Comparison of ENCODE assay signal across 31 cellular contexts in the genomic region with DNA sequence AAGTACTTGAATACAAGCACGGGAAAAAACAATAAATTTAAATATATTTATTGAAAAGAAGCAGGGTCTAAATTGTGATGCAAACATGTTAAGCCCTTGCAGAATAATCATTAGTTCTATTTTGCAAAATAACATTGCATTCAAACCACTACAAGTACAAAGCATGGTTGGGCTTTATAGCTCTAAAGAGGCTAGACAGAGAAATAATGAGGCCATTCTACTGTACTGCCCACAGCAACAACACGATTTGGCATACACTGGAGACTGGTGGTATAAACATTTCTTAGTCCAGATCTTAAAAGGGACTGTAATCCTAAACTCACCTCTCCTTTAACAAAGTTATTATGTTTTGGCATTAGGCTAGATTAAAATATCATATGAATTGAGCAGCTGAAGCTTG.
"Had no signal": no experiment of that assay in that cellular context is flagged by ENCODE, and none has a peak within 500 bp of the region (broad histone marks: within the 10 kb centered on the region; RNA-seq: fewer than 3 reads in every experiment).

No MANE protein-coding gene starts in this region.

- H3K27me3 ChIP-seq: neutrophil, pancreas, right lobe of liver, spleen, stomach, suprapubic skin, testis, tibial artery, transverse colon, upper lobe of right lung, uterus had no signal

- H3K27ac ChIP-seq: neutrophil, pancreas, psoas muscle, right lobe of liver, skin epidermis, spleen, suprapubic skin, testis, tibial artery, upper lobe of right lung, uterus had no signal

- H3K27ac Mint-ChIP-seq: naive B cell; naive thymus-derived CD8-positive, alpha-beta T cell; natural killer cell treated with Interleukin-12 subunit alpha and Interleukin-12 subunit beta and Interleukin-15 and Interleukin-18, amount 100 ng/mL, for 72 hours; nephron progenitor cell; stimulated activated effector memory CD8-positive, alpha-beta T cell treated with anti-CD3 and anti-CD28 coated beads, Interleukin-12 subunit alpha, Interleukin-12 subunit beta, amount 100 ng/mL, for 72 hours; stimulated activated naive B cell treated with anti-CD40 and anti-IgM and Interleukin-4, amounts not matched to agents 10 μg/mL and 1 μg/mL and 100 μg/mL, for 72 hours; stimulated activated naive CD8-positive, alpha-beta T cell treated with anti-CD3 and anti-CD28 coated beads, Interleukin-15, Interleukin-2, amounts not matched to agents 100 ng/mL and 50 ng/mL, for 24 hours; type B pancreatic cell had no signal

- DNase-seq: naive B cell; naive thymus-derived CD8-positive, alpha-beta T cell; nephron progenitor cell; nucleus accumbens; pancreas; psoas muscle; right cardiac atrium; right lobe of liver; spleen; stimulated activated CD4-positive, alpha-beta T cell treated with anti-CD3 and anti-CD28 coated beads, Interleukin-15, amount 100 ng/mL, for 24 hours; stimulated activated CD4-positive, alpha-beta T cell treated with anti-CD3 and anti-CD28 coated beads, Interleukin-2, amount 100 ng/mL, for 24 hours; stimulated activated CD4-positive, alpha-beta T cell treated with anti-CD3 and anti-CD28 coated beads, Interleukin-2, amount 100 ng/mL, for 48 hours; stimulated activated CD4-positive, alpha-beta T cell treated with anti-CD3 and anti-CD28 coated beads, Interleukin-4, amount 100 ng/mL, for 24 hours; stimulated activated naive B cell treated with anti-CD40 and anti-IgM and Interleukin-4, amounts not matched to agents 10 μg/mL and 1 μg/mL and 100 μg/mL, for 72 hours; stimulated activated naive CD4-positive, alpha-beta T cell treated with Interleukin-2 at 50 U/mL for 16 hours; stomach; substantia nigra; testis; tibial artery; transverse colon; upper lobe of right lung; uterus had no signal

- H3K9me3 Mint-ChIP-seq: naive B cell; naive thymus-derived CD8-positive, alpha-beta T cell; natural killer cell treated with Interleukin-12 subunit alpha and Interleukin-12 subunit beta and Interleukin-15 and Interleukin-18, amount 100 ng/mL, for 72 hours; neural crest cell; stimulated activated effector memory CD8-positive, alpha-beta T cell treated with anti-CD3 and anti-CD28 coated beads, Interleukin-12 subunit alpha, Interleukin-12 subunit beta, amount 100 ng/mL, for 72 hours; stimulated activated naive B cell treated with anti-CD40 and anti-IgM and Interleukin-4, amounts not matched to agents 10 μg/mL and 1 μg/mL and 100 μg/mL, for 72 hours; stimulated activated naive CD8-positive, alpha-beta T cell treated with anti-CD3 and anti-CD28 coated beads, Interleukin-15, Interleukin-2, amounts not matched to agents 100 ng/mL and 50 ng/mL, for 24 hours; type B pancreatic cell had no signal

- H3K9me3 ChIP-seq: neutrophil, pancreas, psoas muscle, right lobe of liver, spleen, stomach, suprapubic skin, testis, tibial artery, transverse colon, upper lobe of right lung, uterus had no signal

- H3K36me3 Mint-ChIP-seq: naive B cell; naive thymus-derived CD8-positive, alpha-beta T cell; natural killer cell treated with Interleukin-12 subunit alpha and Interleukin-12 subunit beta and Interleukin-15 and Interleukin-18, amount 100 ng/mL, for 72 hours; stimulated activated effector memory CD8-positive, alpha-beta T cell treated with anti-CD3 and anti-CD28 coated beads, Interleukin-12 subunit alpha, Interleukin-12 subunit beta, amount 100 ng/mL, for 72 hours; stimulated activated naive B cell treated with anti-CD40 and anti-IgM and Interleukin-4, amounts not matched to agents 10 μg/mL and 1 μg/mL and 100 μg/mL, for 72 hours; type B pancreatic cell had no signal

- H3K4me3 Mint-ChIP-seq: naive B cell; naive thymus-derived CD8-positive, alpha-beta T cell; natural killer cell treated with Interleukin-12 subunit alpha and Interleukin-12 subunit beta and Interleukin-15 and Interleukin-18, amount 100 ng/mL, for 72 hours; nephron progenitor cell; neural crest cell; stimulated activated effector memory CD8-positive, alpha-beta T cell treated with anti-CD3 and anti-CD28 coated beads, Interleukin-12 subunit alpha, Interleukin-12 subunit beta, amount 100 ng/mL, for 72 hours; stimulated activated naive B cell treated with anti-CD40 and anti-IgM and Interleukin-4, amounts not matched to agents 10 μg/mL and 1 μg/mL and 100 μg/mL, for 72 hours; stimulated activated naive CD8-positive, alpha-beta T cell treated with anti-CD3 and anti-CD28 coated beads, Interleukin-15, Interleukin-2, amounts not matched to agents 100 ng/mL and 50 ng/mL, for 24 hours; type B pancreatic cell had no signal

- H3K36me3 ChIP-seq: neutrophil, pancreas, right lobe of liver, spleen, stomach, suprapubic skin, tibial artery, transverse colon, upper lobe of right lung, uterus had no signal

- H3K4me1 Mint-ChIP-seq: naive B cell; naive thymus-derived CD8-positive, alpha-beta T cell; neural crest cell; stimulated activated effector memory CD8-positive, alpha-beta T cell treated with anti-CD3 and anti-CD28 coated beads, Interleukin-12 subunit alpha, Interleukin-12 subunit beta, amount 100 ng/mL, for 72 hours; stimulated activated naive B cell treated with anti-CD40 and anti-IgM and Interleukin-4, amounts not matched to agents 10 μg/mL and 1 μg/mL and 100 μg/mL, for 72 hours had no signal

- H3K4me3 ChIP-seq: pancreas, psoas muscle, right lobe of liver, skin epidermis, smooth muscle cell, spleen, stomach, suprapubic skin, testis, tibial artery, transverse colon, upper lobe of right lung, uterus had no signal

- H3K4me1 ChIP-seq: pancreas, psoas muscle, right lobe of liver, spleen, stomach, testis, tibial artery, transverse colon, upper lobe of right lung, uterus had no signal
